7 cellular contexts compared by ENCODE assay signal in genomic region chr14:55581011-55581806, GRCh38. TPM values are rescaled to one million over a fixed set of nuclear protein-coding genes. Genes with fewer than 3 reads are reported as not detected.
DNase-seq lines count a peak whose midpoint lies in the region; ATAC-seq and TF ChIP-seq lines count a peak whose summit lies in the region.

No MANE protein-coding gene starts in this region.

- no peaks in the 10 kb centered on the region for H3K36me3 ChIP-seq in gastrocnemius medialis

- TF ChIP-seq CTCF in GM13977 (IDR thresholded peaks at IDR 0.05; ENCODE audit: extremely low read depth, insufficient read depth, missing control alignments) (no peak), gastrocnemius medialis (IDR thresholded peaks at IDR 0.05 in 4 of 5, conservative IDR thresholded peaks at IDR 0.05 in 1 of 5) (no peak)

- intact Hi-C loops in gastrocnemius medialis (cut with DNase I; ENCODE audit: low total_unique reads) = loop anchor here (2.0 to 5.0 kb wide), 2 partner anchors 104 to 169 kb away; partner anchors contain the start of gene ATG14

- H3K4me1 ChIP-seq in gastrocnemius medialis = peaks cover 58% of the 10 kb centered on the region in 2 donors

- no peaks in the 10 kb centered on the region for H3K9me3 ChIP-seq in gastrocnemius medialis

- ATAC-seq in HG03135 (IDR thresholded peaks at IDR 0.05; ENCODE audit: unreplicated experiment) (peak; percentile 14), gastrocnemius medialis (peak; percentile 16 to 28)

- H3K27ac ChIP-seq in gastrocnemius medialis = peak overlapping the region; percentile 98 to 99 (median 98)

- in situ Hi-C loops in GM13977 (cut with MboI; ENCODE audit: low pct_unique_long_range_greater_than_20kb, low sequenced_read_pairs, unreplicated experiment) (no loop called here), gastrocnemius medialis (cut with MboI; ENCODE audit: low sequenced_read_pairs in 4 of 4) (no loop called here)

- TF ChIP-seq POLR2A in gastrocnemius medialis (IDR thresholded peaks at IDR 0.05) = no peak

- peak overlapping the region; percentile 86 for H3K4me3 ChIP-seq in iPS-11a (ENCODE audit: low read depth, low read length)
- H3K4me3 ChIP-seq in gastrocnemius medialis = peak overlapping the region; percentile 88 to 98 (median 97)

- no peaks in the 10 kb centered on the region for H3K27me3 ChIP-seq in gastrocnemius medialis

- DNase-seq in GM13977 (ENCODE audit: low spot score) = peak; percentile 22
- DNase-seq in T-helper 1 cell = peak; percentile 11 to 48 (median 36)
- DNase-seq in astrocyte of the hippocampus (ENCODE audit: low read depth, low spot score) = peak; percentile 68
- DNase-seq in gastrocnemius medialis = peak in 1 of 2 donors; percentile 57
- DNase-seq in DMS114 treated with DMSO at 0.1 percent for 48 hours (lab: John Stamatoyannopoulos, UW; ENCODE audit: unreplicated experiment) = no peak

RNA-seq across cellular contexts. Expression of gene KTN1, which starts 1.2 kb away (rescaled TPM):
- total RNA-seq in gastrocnemius medialis = 100 to 1,000 TPM; 256 to 373 (median 327) TPM
